19 cellular contexts compared by ENCODE assay signal in the genomic region with DNA sequence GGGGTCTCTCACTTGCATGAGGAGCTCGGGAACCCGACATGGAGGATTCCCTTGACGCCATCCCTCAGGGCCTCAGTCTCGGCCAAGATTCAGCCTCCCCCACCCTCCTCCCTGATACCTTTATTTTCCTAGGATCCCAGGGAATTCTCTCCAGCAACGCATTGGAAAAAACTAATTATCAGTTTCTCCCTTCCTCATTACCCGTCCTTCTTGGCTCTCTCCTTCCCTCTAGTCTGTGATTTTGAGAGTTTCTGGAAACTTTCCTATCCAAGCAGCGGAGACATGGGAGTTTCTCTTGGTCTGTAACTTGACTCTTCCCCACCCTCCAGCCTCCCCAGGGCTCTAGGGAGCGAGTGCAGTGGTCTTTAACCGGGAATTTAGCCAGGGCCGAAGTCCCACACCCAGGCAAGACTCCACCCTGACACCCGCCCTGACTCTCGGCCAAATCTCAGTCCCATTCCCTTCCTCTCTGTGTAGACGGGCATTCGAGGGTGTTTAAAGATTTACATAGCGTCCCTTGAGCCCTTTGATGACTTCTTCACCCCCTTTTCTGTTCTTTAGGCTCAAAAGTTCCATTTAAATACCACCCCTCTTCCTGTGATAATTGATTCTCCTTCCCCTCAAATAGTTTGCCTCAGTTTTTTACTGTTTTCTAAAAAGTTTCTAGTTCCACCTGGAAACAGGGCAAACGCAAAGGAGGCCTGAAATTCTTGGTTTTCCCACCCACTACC. TPM values are rescaled to one million over a fixed set of nuclear protein-coding genes. Genes with fewer than 3 reads are reported as not detected.
DNase-seq lines count a peak whose midpoint lies in the region; ATAC-seq and TF ChIP-seq lines count a peak whose summit lies in the region.
"Had no signal": no experiment of that assay in that cellular context is flagged by ENCODE, and none has a peak within 500 bp of the region (broad histone marks: within the 10 kb centered on the region; RNA-seq: fewer than 3 reads in every experiment).

No MANE protein-coding gene starts in this region.

- WGBS in right cardiac atrium: 4% methylated on average over 16 of the region's 16 CpGs

- H3K27ac ChIP-seq in RWPE1 (peak overlapping the region; percentile 45; the same call in 1 of the 2 replicates), right cardiac atrium (ENCODE audit: low read length) (no peak overlapping the region)
- H3K27ac ChIP-seq: thoracic aorta had no signal

- no peak overlapping the region for H3K4me3 ChIP-seq in right cardiac atrium (ENCODE audit: low read length)
- H3K4me3 ChIP-seq: thoracic aorta had no signal

- CTCF ChIA-PET in RWPE1 (lab: Yijun Ruan, JAX): interaction anchor here (0.7 kb wide), 1 partner anchor 120 kb away, joined by 3 read pairs; no protein-coding TSS in a partner anchor

- no peaks in the 10 kb centered on the region for H3K27me3 ChIP-seq in right cardiac atrium (ENCODE audit: control insufficient read depth, insufficient read depth)

- no peaks in the 10 kb centered on the region for H3K4me1 ChIP-seq in right cardiac atrium (ENCODE audit: control insufficient read depth, insufficient read depth, low read length)

- DNase-seq in GM03348 (ENCODE audit: low spot score) (peak; percentile 66), RWPE1 (ENCODE audit: low spot score) (no peak), right cardiac atrium (peak; percentile 61 to 78 (median 70)), sciatic nerve (ENCODE audit: low spot score) (peak; percentile 84), HUDEP-2 (lab: John Stamatoyannopoulos, UW; ENCODE audit: unreplicated experiment in 76 of 76) (no peak), NCI-H1694 (lab: John Stamatoyannopoulos, UW) (no peak), CD1c-positive myeloid dendritic cell (ENCODE audit: extremely low spot score) (no peak)
- DNase-seq: activated CD4-positive, alpha-beta T cell treated with anti-CD3 and anti-CD28 coated beads, Interleukin-2, amount 50 U/mL, for 4 hours; activated naive CD8-positive, alpha-beta T cell treated with anti-CD3 and anti-CD28 coated beads, Interleukin-2, amount 10 ng/mL, durations not matched to agents 7 days and 5 days; activated T-cell treated with anti-CD3 and anti-CD28 coated beads, Interleukin-2, amount 50 U/mL, for 4 hours; cerebellar nuclear complex; GOT3; midbrain; NCI-H2171 treated with DMSO at 0.1 percent for 48 hours had no signal

- peak; percentile 47 to 59 for ATAC-seq in right cardiac atrium
- ATAC-seq in sciatic nerve: peak; percentile 82
- ATAC-seq in HG03378 (IDR thresholded peaks at IDR 0.05; ENCODE audit: unreplicated experiment): no peak
- ATAC-seq: activated T-cell treated with anti-CD3 and anti-CD28 coated beads, Interleukin-2, amount 50 U/mL, for 4 hours had no signal

- POLR2A ChIA-PET in RWPE1 (lab: Yijun Ruan, JAX; ENCODE audit: low non-redundant PET): no interaction called here

- intact Hi-C loops in right cardiac atrium (cut with DNase I) (loop anchor here in 1 of 4 donors (10.0 kb wide), 1 partner anchor 155 kb away; no protein-coding TSS in a partner anchor), sciatic nerve (cut with DNase I) (no loop called here)

- no peaks in the 10 kb centered on the region for H3K9me3 ChIP-seq in right cardiac atrium (ENCODE audit: control insufficient read depth, low read length)
- H3K9me3 ChIP-seq: Caco-2, thoracic aorta had no signal

- no peak for TF ChIP-seq CTCF in RWPE1 (conservative IDR thresholded peaks at IDR 0.05; ENCODE audit: low read depth)

RNA-seq across cellular contexts. Expression of a gene that starts 6.7 kb away (rescaled TPM):
- total RNA-seq in right cardiac atrium (not detected), sciatic nerve (5.6 TPM)
- polyA plus RNA-seq in right cardiac atrium: 0.11 TPM
- total RNA-seq: activated naive CD8-positive, alpha-beta T cell treated with anti-CD3 and anti-CD28 coated beads, Interleukin-2, amount 10 ng/mL, durations not matched to agents 7 days and 5 days; activated T-cell treated with anti-CD3 and anti-CD28 coated beads, Interleukin-2, amount 50 U/mL, for 4 hours; endodermal cell had no signal

RNA-seq across cellular contexts. Expression of a gene that starts 11.3 kb away (rescaled TPM):
- total RNA-seq in right cardiac atrium (under 1 TPM in 3 of 4 donors, not detected in 1; 0.34 to 0.65 (median 0.42) TPM), sciatic nerve (35.3 TPM)
- polyA plus RNA-seq in right cardiac atrium: 0.48 TPM
- total RNA-seq: activated naive CD8-positive, alpha-beta T cell treated with anti-CD3 and anti-CD28 coated beads, Interleukin-2, amount 10 ng/mL, durations not matched to agents 7 days and 5 days; activated T-cell treated with anti-CD3 and anti-CD28 coated beads, Interleukin-2, amount 50 U/mL, for 4 hours; endodermal cell; thoracic aorta had no signal

RNA-seq across cellular contexts. Expression of a gene that starts 14.1 kb away (rescaled TPM):
- total RNA-seq in right cardiac atrium (under 1 TPM in 3 of 4 donors, not detected in 1; 0.14 to 0.37 (median 0.33) TPM), sciatic nerve (23.6 TPM)
- 0.32 TPM for polyA plus RNA-seq in right cardiac atrium
- total RNA-seq: endodermal cell had no signal

RNA-seq across cellular contexts. Expression of a gene that starts 30.8 kb away (rescaled TPM):
- total RNA-seq in right cardiac atrium (not detected), sciatic nerve (7.0 TPM)
- polyA plus RNA-seq in right cardiac atrium: not detected
- total RNA-seq: activated naive CD8-positive, alpha-beta T cell treated with anti-CD3 and anti-CD28 coated beads, Interleukin-2, amount 10 ng/mL, durations not matched to agents 7 days and 5 days; activated T-cell treated with anti-CD3 and anti-CD28 coated beads, Interleukin-2, amount 50 U/mL, for 4 hours; endodermal cell; progenitor cell of endocrine pancreas; thoracic aorta had no signal

RNA-seq across cellular contexts. Expression of a gene that starts 39.6 kb away (rescaled TPM):
- under 1 TPM in 1 of 4 donors, not detected in 3; 0.15 TPM for total RNA-seq in right cardiac atrium
- not detected for polyA plus RNA-seq in right cardiac atrium
- 10.2 TPM for total RNA-seq in sciatic nerve
- total RNA-seq: activated naive CD8-positive, alpha-beta T cell treated with anti-CD3 and anti-CD28 coated beads, Interleukin-2, amount 10 ng/mL, durations not matched to agents 7 days and 5 days; activated T-cell treated with anti-CD3 and anti-CD28 coated beads, Interleukin-2, amount 50 U/mL, for 4 hours; endodermal cell; progenitor cell of endocrine pancreas; thoracic aorta had no signal

Comparison
In these comparisons a context has a peak if more than half of its experiments do, and no peak if none do; other contexts are left out.
1. DNase-seq: peak in GM03348 (single experiment), right cardiac atrium (3 of 3) and sciatic nerve (single experiment); none in RWPE1 (single experiment), HUDEP-2 (0 of 76), NCI-H1694 (single experiment) and CD1c-positive myeloid dendritic cell (single experiment).
2. RNA of a gene that starts 11.3 kb away (total RNA-seq): 35.3 TPM in sciatic nerve (single experiment); 0.34 to 0.65 TPM in right cardiac atrium; every median in the first group is over 10 times any median in the second.
3. RNA of a gene that starts 14.1 kb away (total RNA-seq): 23.6 TPM in sciatic nerve (single experiment); 0.14 to 0.37 TPM in right cardiac atrium; every median in the first group is over 10 times any median in the second.